ENCODE assay signal across 8 cellular contexts in genomic region chr1:46179138-46180081, GRCh38. TPM values are rescaled to one million over a fixed set of nuclear protein-coding genes. Genes with fewer than 3 reads are reported as not detected.
DNase-seq lines count a peak whose midpoint lies in the region; TF ChIP-seq lines count a peak whose summit lies in the region.

No MANE protein-coding gene starts in this region.

- H3K36me3 ChIP-seq in Loucy (ENCODE audit: insufficient read depth, low read length) (no peaks in the 10 kb centered on the region), neutrophil (no peaks in the 10 kb centered on the region), tibial nerve (no peaks in the 10 kb centered on the region)

- peaks cover 15% of the 10 kb centered on the region for H3K4me1 ChIP-seq in Loucy (ENCODE audit: insufficient read depth, low read length, poor library complexity, severe bottlenecking)
- peaks cover 0 to 5% of the 10 kb centered on the region in 2 experiments for H3K4me1 ChIP-seq in neutrophil (ENCODE audit: control insufficient read depth in 1 of 2, insufficient read depth in 1 of 2, low read depth in 1 of 2, low read length in 1 of 2)
- H3K4me1 ChIP-seq in tibial nerve, result peaks cover 0 to 36% (median 11%) of the 10 kb centered on the region in 4 donors

- 9 to 10% methylated on average over 10 of the region's 10 CpGs for WGBS in tibial nerve, 2 donors

- no peak for TF ChIP-seq POLR2A in tibial nerve (IDR thresholded peaks at IDR 0.05)

- in situ Hi-C loops in GM13976 (cut with MboI; ENCODE audit: low sequenced_read_pairs, unreplicated experiment), result loop anchor here (5.0 kb wide), 1 partner anchor 142 kb away; no protein-coding TSS in a partner anchor

- H3K79me2 ChIP-seq in Loucy (ENCODE audit: insufficient read depth, low read length), result no peaks in the 10 kb centered on the region

- DNase-seq in 8988T (peak; percentile 61), GM13976 (ENCODE audit: low spot score) (peak; percentile 81), RKO (ENCODE audit: low spot score) (peak; percentile 88), fibroblast of the aortic adventitia (ENCODE audit: low read depth) (peak; percentile 90), tibial nerve (ENCODE audit: low spot score in 2 of 2) (peak; percentile 69 to 95)
- DNase-seq in activated T-helper 1 cell treated with anti-CD3 and anti-CD28 coated beads, Interleukin-2, amount 50 U/mL, for 16 hours (ENCODE audit: low read depth in 1 of 2, low spot score in 1 of 2), result peak; percentile 18 to 43

- H3K9me3 ChIP-seq in Loucy (ENCODE audit: insufficient read depth, low read depth, low read length) (no peaks in the 10 kb centered on the region), neutrophil (no peaks in the 10 kb centered on the region), tibial nerve (no peaks in the 10 kb centered on the region)

- no peaks in the 10 kb centered on the region for H3F3A ChIP-seq in Loucy (ENCODE audit: low read depth)

- H4K20me1 ChIP-seq in Loucy (ENCODE audit: insufficient read depth, low read length, poor library complexity, severe bottlenecking), result no peaks in the 10 kb centered on the region

- H3K4me2 ChIP-seq in Loucy (ENCODE audit: low read depth, low read length, poor library complexity, severe bottlenecking), result peak overlapping the region; percentile 19

- peak overlapping the region; percentile 56 for H2AFZ ChIP-seq in Loucy (ENCODE audit: low read length)

- peak; percentile 91 for TF ChIP-seq CTCF in GM13976 (IDR thresholded peaks at IDR 0.05; ENCODE audit: borderline replicate concordance, control extremely low read depth, extremely low read depth, insufficient read depth, missing control alignments)
- TF ChIP-seq CTCF in Loucy (conservative IDR thresholded peaks at IDR 0.05; ENCODE audit: low read length), result peak; percentile 99
- TF ChIP-seq CTCF in fibroblast of the aortic adventitia (IDR thresholded peaks at IDR 0.05; ENCODE audit: insufficient read depth, low read length), result peak; percentile 96
- TF ChIP-seq CTCF in neutrophil (IDR thresholded peaks at IDR 0.05), result peak; percentile 54
- peak; percentile 83 to 95 (median 87) for TF ChIP-seq CTCF in tibial nerve (IDR thresholded peaks at IDR 0.05)

- peak in 1 of 2 donors; percentile 55 for TF ChIP-seq EP300 in tibial nerve (IDR thresholded peaks at IDR 0.05)

- no peak overlapping the region for H3K9ac ChIP-seq in Loucy (ENCODE audit: low read depth, low read length, poor library complexity, severe bottlenecking)

- H3K4me3 ChIP-seq in Loucy (ENCODE audit: low read length, poor library complexity, severe bottlenecking), result no peak overlapping the region
- H3K4me3 ChIP-seq in fibroblast of the aortic adventitia (ENCODE audit: low read depth, low read length), result no peak overlapping the region
- H3K4me3 ChIP-seq in neutrophil (ENCODE audit: low read depth in 1 of 2, low read length in 1 of 2), result no peak overlapping the region
- no peak overlapping the region for H3K4me3 ChIP-seq in tibial nerve

- H3K27me3 ChIP-seq in Loucy (ENCODE audit: insufficient read depth, low read length, poor library complexity, severe bottlenecking) (no peaks in the 10 kb centered on the region), neutrophil (no peaks in the 10 kb centered on the region), tibial nerve (no peaks in the 10 kb centered on the region)

- no peak overlapping the region for H3K27ac ChIP-seq in neutrophil
- H3K27ac ChIP-seq in tibial nerve, result no peak overlapping the region

- no peaks in the 10 kb centered on the region for H3K9me2 ChIP-seq in Loucy (replicated peaks; ENCODE audit: low read depth, low read length)

RNA-seq across cellular contexts. Expression of gene P3R3URF, which starts 3.1 kb away (rescaled TPM):
- total RNA-seq in fibroblast of the aortic adventitia (ENCODE audit: low replicate concordance) (not detected in 2 replicates), tibial nerve (not detected)

RNA-seq across cellular contexts. Expression of gene TSPAN1, which starts 4.5 kb away (rescaled TPM):
- 0.81 TPM in 1 of 2 replicates, not detected in the other for total RNA-seq in fibroblast of the aortic adventitia (ENCODE audit: low replicate concordance)
- 1 to 10 TPM; 3.0 to 8.6 (median 5.6) TPM for total RNA-seq in tibial nerve

RNA-seq across cellular contexts. Expression of gene POMGNT1, which starts 18.8 kb away (rescaled TPM):
- total RNA-seq in fibroblast of the aortic adventitia (ENCODE audit: low replicate concordance) (5.6 and 43.2 TPM in 2 replicates), tibial nerve (10 to 100 TPM; 53.8 to 71.5 (median 62.8) TPM)

RNA-seq across cellular contexts. Expression of gene LURAP1, which starts 23.7 kb away (rescaled TPM):
- 3.4 and 6.5 TPM in 2 replicates for total RNA-seq in fibroblast of the aortic adventitia (ENCODE audit: low replicate concordance)
- total RNA-seq in tibial nerve, result 10 to 100 TPM; 19.0 to 26.1 (median 23.8) TPM

RNA-seq across cellular contexts. Expression of gene PIK3R3, which starts 47.0 kb away (rescaled TPM):
- total RNA-seq in fibroblast of the aortic adventitia (ENCODE audit: low replicate concordance) (5.0 and 6.1 TPM in 2 replicates), tibial nerve (10 to 100 TPM; 13.2 to 32.1 (median 23.2) TPM)

Comparison
In these comparisons a context has a peak if more than half of its experiments do, and no peak if none do; other contexts are left out.
1. DNase-seq: peak in every context shown above with its lines; median percentile 90 in fibroblast of the aortic adventitia; 88 in RKO; 82 in tibial nerve; 81 in GM13976; 61 in 8988T; 30 in activated T-helper 1 cell treated with anti-CD3 and anti-CD28 coated beads, Interleukin-2, amount 50 U/mL, for 16 hours.